In the genomic region with DNA sequence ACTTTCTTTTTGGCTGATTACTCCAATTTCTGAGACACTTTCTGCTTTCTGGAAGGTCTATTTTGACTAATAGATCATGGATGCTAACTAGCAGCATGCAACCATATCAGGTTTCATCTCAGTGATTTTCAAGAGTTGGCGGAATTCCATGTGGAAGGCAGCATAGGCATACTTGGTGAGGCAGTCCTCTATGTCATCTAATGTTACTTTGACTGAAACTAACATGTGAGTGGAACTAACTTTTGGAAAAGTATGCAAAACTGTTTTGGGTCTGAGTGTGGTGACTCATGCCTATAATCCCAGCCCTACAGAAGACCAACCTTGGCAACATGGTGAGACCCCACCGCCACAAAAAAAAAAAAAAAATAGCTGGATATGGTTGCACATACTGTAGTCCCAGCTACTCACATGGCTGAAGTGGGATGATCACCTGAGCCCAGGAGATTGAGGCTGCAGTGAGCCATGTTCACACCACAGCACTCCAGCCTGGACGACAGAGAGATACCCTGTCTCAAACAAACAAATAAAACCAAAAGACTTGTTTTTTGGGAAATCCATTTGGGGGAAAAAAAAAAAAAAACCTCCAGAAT, we compare ENCODE assay signal across 12 cellular contexts.
DNase-seq lines count a peak whose midpoint lies in the region; ATAC-seq and TF ChIP-seq lines count a peak whose summit lies in the region.
"Had no signal": no experiment of that assay in that cellular context is flagged by ENCODE, and none has a peak within 500 bp of the region (broad histone marks: within the 10 kb centered on the region; RNA-seq: fewer than 3 reads in every experiment).

No MANE protein-coding gene starts in this region.

- in situ Hi-C loops in IMR-90 (cut with MboI; ENCODE audit: low sequenced_read_pairs), result no loop called here

- intact Hi-C loops in IMR-90 (cut with micrococcal nuclease), result no loop called here

- H3K79me1 ChIP-seq in IMR-90 (ENCODE audit: low read depth in 1 of 2, low read length in 2 of 2), result no peaks in the 10 kb centered on the region

- TF ChIP-seq POLR2A in IMR-90 (IDR thresholded peaks at IDR 0.05; ENCODE audit: low read depth, low read length), result no peak

- no peak overlapping the region for H4K91ac ChIP-seq in IMR-90 (ENCODE audit: insufficient read depth, low read depth, low read length)

- no CpG with 5 or more reads among the region's 3 CpGs for WGBS in IMR-90 (ENCODE audit: extremely low coverage in 2 of 2, insufficient read length in 1 of 2), 2 experiments

- no peak overlapping the region for H2AK5ac ChIP-seq in IMR-90 (ENCODE audit: low read depth, low read length)

- no peak overlapping the region for H3K9ac ChIP-seq in IMR-90 (ENCODE audit: low read depth, low read length)

- TF ChIP-seq CTCF in IMR-90 (conservative IDR thresholded peaks at IDR 0.05; ENCODE audit: low read depth, low read length) (no peak), foreskin fibroblast (IDR thresholded peaks at IDR 0.05; ENCODE audit: low read depth, low read length) (no peak)

- H3K14ac ChIP-seq in IMR-90 (replicated peaks; ENCODE audit: low read depth, low read length), result no peak overlapping the region

- no peak overlapping the region for H3K4ac ChIP-seq in IMR-90 (ENCODE audit: low read depth, low read length)

- H3K9me1 ChIP-seq in IMR-90 (ENCODE audit: insufficient read depth, low read length), result no peaks in the 10 kb centered on the region

- no peak for TF ChIP-seq RAD21 in IMR-90 (IDR thresholded peaks at IDR 0.05; ENCODE audit: low read length)

- H4K8ac ChIP-seq in IMR-90 (ENCODE audit: low read depth in 2 of 2, low read length in 2 of 2), result no peak overlapping the region

- no TSS peak for BruUV-seq in IMR-90 (replicated peaks; lab: Mats Ljungman, UMichigan)

- peak; percentile 69 for ATAC-seq in IMR-90 (ENCODE audit: low read depth)
- ATAC-seq in activated naive CD4-positive, alpha-beta T cell treated with anti-CD3 and anti-CD28 coated beads, Interleukin-2, amount 50 U/mL, for 72 hours, result no peak
- ATAC-seq in GM21723 (IDR thresholded peaks at IDR 0.05; ENCODE audit: unreplicated experiment), result no peak

- no peak overlapping the region for H3K27ac Mint-ChIP-seq in activated naive CD4-positive, alpha-beta T cell treated with anti-CD3 and anti-CD28 coated beads, Interleukin-2, amount 50 U/mL, for 72 hours

- H3K4me2 ChIP-seq in IMR-90 (ENCODE audit: low read depth, low read length), result no peak overlapping the region
- H3K4me2 ChIP-seq: hepatocyte had no signal

- POLR2A ChIA-PET in IMR-90 (lab: Charles Lee; ENCODE audit: unreplicated experiment), result no interaction called here

- H3K9me3 Mint-ChIP-seq in activated naive CD4-positive, alpha-beta T cell treated with anti-CD3 and anti-CD28 coated beads, Interleukin-2, amount 50 U/mL, for 72 hours, result peaks cover 10 to 14% of the 10 kb centered on the region in 2 donors

- no peak overlapping the region for H3K56ac ChIP-seq in IMR-90 (ENCODE audit: extremely low read depth, insufficient read depth, low read length)

- H3K9me3 ChIP-seq in IMR-90 (ENCODE audit: control insufficient read depth, insufficient read depth, low read length), result no peaks in the 10 kb centered on the region

- DNase-seq in DMS 273 (lab: John Stamatoyannopoulos, UW; ENCODE audit: unreplicated experiment), result peak; percentile 90
- peak; percentile 83 for DNase-seq in IMR-90
- peak; percentile 20 for DNase-seq in SK-N-DZ (ENCODE audit: low spot score)
- peak; percentile 83 to 93 for DNase-seq in foreskin fibroblast
- no peak for DNase-seq in stimulated activated CD4-positive, alpha-beta T cell treated with anti-CD3 and anti-CD28 coated beads, Interleukin-12 subunit alpha, Interleukin-12 subunit beta, amount 100 ng/mL, for 4 hours
- DNase-seq in activated naive CD4-positive, alpha-beta T cell treated with anti-CD3 and anti-CD28 coated beads, Interleukin-2, amount 50 U/mL, for 72 hours (ENCODE audit: low spot score in 2 of 2), result no peak
- DNase-seq in OCI-M2 (lab: John Stamatoyannopoulos, UW; ENCODE audit: unreplicated experiment), result no peak
- DNase-seq: activated gamma-delta T cell, DND-41, NCI-H2081 treated with DMSO at 0.1 percent for 48 hours had no signal

- H3K36me3 Mint-ChIP-seq in activated naive CD4-positive, alpha-beta T cell treated with anti-CD3 and anti-CD28 coated beads, Interleukin-2, amount 50 U/mL, for 72 hours, result no peaks in the 10 kb centered on the region

- H4K5ac ChIP-seq in IMR-90 (ENCODE audit: low read depth, low read length), result no peak overlapping the region

- no peak overlapping the region for H2BK20ac ChIP-seq in IMR-90 (ENCODE audit: low read depth, low read length)

- H3K36me3 ChIP-seq in IMR-90 (ENCODE audit: control insufficient read depth, insufficient read depth, low read length), result no peaks in the 10 kb centered on the region

- no peak overlapping the region for H2BK15ac ChIP-seq in IMR-90 (ENCODE audit: low read depth, low read length)

- no peaks in the 10 kb centered on the region for H3K27me3 ChIP-seq in IMR-90 (ENCODE audit: control insufficient read depth, insufficient read depth, low read length)
- H3K27me3 ChIP-seq: hepatocyte had no signal

- H2BK5ac ChIP-seq in IMR-90 (ENCODE audit: low read depth, low read length, poor library complexity, severe bottlenecking), result no peak overlapping the region

- no peak overlapping the region for H3K18ac ChIP-seq in IMR-90 (ENCODE audit: low read depth, low read length)

- H2AK9ac ChIP-seq in IMR-90 (replicated peaks; ENCODE audit: low read depth, low read length, poor library complexity), result no peak overlapping the region

- H3K4me3 ChIP-seq in IMR-90 (ENCODE audit: insufficient read depth, low read depth, low read length), result no peak overlapping the region
- no peak overlapping the region for H3K4me3 ChIP-seq in foreskin fibroblast (ENCODE audit: low read depth in 1 of 2, low read length in 2 of 2)
- H3K4me3 ChIP-seq: hepatocyte had no signal

- no peak overlapping the region for H3K23ac ChIP-seq in IMR-90 (ENCODE audit: low read depth, low read length)

- peaks cover 1% of the 10 kb centered on the region; the same call in 1 of the 2 replicates for H3K4me1 ChIP-seq in IMR-90 (ENCODE audit: control insufficient read depth, insufficient read depth, low read length)

- H4K20me1 ChIP-seq in IMR-90 (ENCODE audit: insufficient read depth, low read length), result no peaks in the 10 kb centered on the region

- dilution Hi-C loops in IMR-90 (cut with HindIII; ENCODE audit: low sequenced_read_pairs, unreplicated experiment), result no loop called here

- no peak overlapping the region for H3K27ac ChIP-seq in IMR-90 (ENCODE audit: insufficient read depth, low read length)
- H3K27ac ChIP-seq: hepatocyte had no signal

- CTCF ChIA-PET in IMR-90 (lab: Yijun Ruan, JAX), result interaction anchor here (0.6 kb wide), 3 partner anchors 18 to 525 kb away, joined by 3 to 9 read pairs (median 8); no protein-coding TSS in a partner anchor

- no peak overlapping the region for H2AFZ ChIP-seq in IMR-90 (replicated peaks; ENCODE audit: low read length, poor library complexity)
- H2AFZ ChIP-seq: hepatocyte had no signal

- H2BK120ac ChIP-seq in IMR-90 (ENCODE audit: low read depth, low read length), result no peak overlapping the region

TF ChIP-seq in IMR-90, 13 proteins besides CTCF, POLR2A, EP300 and RAD21:
- no peak for TF ChIP-seq NFE2L2 (IDR thresholded peaks at IDR 0.05; ENCODE audit: low read depth, low read length)
- no peak for TF ChIP-seq CHD1 (IDR thresholded peaks at IDR 0.05; ENCODE audit: low read depth, low read length)
- TF ChIP-seq, protein P1, sequence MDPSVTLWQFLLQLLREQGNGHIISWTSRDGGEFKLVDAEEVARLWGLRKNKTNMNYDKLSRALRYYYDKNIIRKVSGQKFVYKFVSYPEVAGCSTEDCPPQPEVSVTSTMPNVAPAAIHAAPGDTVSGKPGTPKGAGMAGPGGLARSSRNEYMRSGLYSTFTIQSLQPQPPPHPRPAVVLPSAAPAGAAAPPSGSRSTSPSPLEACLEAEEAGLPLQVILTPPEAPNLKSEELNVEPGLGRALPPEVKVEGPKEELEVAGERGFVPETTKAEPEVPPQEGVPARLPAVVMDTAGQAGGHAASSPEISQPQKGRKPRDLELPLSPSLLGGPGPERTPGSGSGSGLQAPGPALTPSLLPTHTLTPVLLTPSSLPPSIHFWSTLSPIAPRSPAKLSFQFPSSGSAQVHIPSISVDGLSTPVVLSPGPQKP (IDR thresholded peaks at IDR 0.05; ENCODE audit: borderline replicate concordance, low read depth, low read length), result no peak
- TF ChIP-seq BHLHE40 (IDR thresholded peaks at IDR 0.05; ENCODE audit: low read depth, low read length), result no peak
- no peak for TF ChIP-seq SMC3 (IDR thresholded peaks at IDR 0.05; ENCODE audit: low read depth, low read length)
- TF ChIP-seq MAZ (IDR thresholded peaks at IDR 0.05; ENCODE audit: borderline replicate concordance, low read depth, low read length), result no peak
- no peak for TF ChIP-seq MAFK (IDR thresholded peaks at IDR 0.05; ENCODE audit: low read depth, low read length)
- TF ChIP-seq, protein P2, sequence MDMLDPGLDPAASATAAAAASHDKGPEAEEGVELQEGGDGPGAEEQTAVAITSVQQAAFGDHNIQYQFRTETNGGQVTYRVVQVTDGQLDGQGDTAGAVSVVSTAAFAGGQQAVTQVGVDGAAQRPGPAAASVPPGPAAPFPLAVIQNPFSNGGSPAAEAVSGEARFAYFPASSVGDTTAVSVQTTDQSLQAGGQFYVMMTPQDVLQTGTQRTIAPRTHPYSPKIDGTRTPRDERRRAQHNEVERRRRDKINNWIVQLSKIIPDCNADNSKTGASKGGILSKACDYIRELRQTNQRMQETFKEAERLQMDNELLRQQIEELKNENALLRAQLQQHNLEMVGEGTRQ (IDR thresholded peaks at IDR 0.05; ENCODE audit: low read depth, low read length), result no peak
- no peak for TF ChIP-seq FOS (IDR thresholded peaks at IDR 0.05; ENCODE audit: low read depth, low read length)
- no peak for TF ChIP-seq RCOR1 (IDR thresholded peaks at IDR 0.05; ENCODE audit: insufficient replicate concordance, low read length)
- no peak for TF ChIP-seq CEBPB (IDR thresholded peaks at IDR 0.05; ENCODE audit: low read depth, low read length)
- no peak for TF ChIP-seq RFX5 (IDR thresholded peaks at IDR 0.05; ENCODE audit: low read depth, low read length)
- no peak for TF ChIP-seq MXI1 (IDR thresholded peaks at IDR 0.05; ENCODE audit: borderline replicate concordance, low read depth, low read length)

Comparison
In these comparisons a context has a peak if more than half of its experiments do, and no peak if none do; other contexts are left out.
1. DNase-seq: peak in DMS 273 (single experiment), IMR-90 (single experiment), SK-N-DZ (single experiment) and foreskin fibroblast (2 of 2); none in stimulated activated CD4-positive, alpha-beta T cell treated with anti-CD3 and anti-CD28 coated beads, Interleukin-12 subunit alpha, Interleukin-12 subunit beta, amount 100 ng/mL, for 4 hours (single experiment), activated naive CD4-positive, alpha-beta T cell treated with anti-CD3 and anti-CD28 coated beads, Interleukin-2, amount 50 U/mL, for 72 hours (0 of 2) and OCI-M2 (single experiment).